In the genomic region with DNA sequence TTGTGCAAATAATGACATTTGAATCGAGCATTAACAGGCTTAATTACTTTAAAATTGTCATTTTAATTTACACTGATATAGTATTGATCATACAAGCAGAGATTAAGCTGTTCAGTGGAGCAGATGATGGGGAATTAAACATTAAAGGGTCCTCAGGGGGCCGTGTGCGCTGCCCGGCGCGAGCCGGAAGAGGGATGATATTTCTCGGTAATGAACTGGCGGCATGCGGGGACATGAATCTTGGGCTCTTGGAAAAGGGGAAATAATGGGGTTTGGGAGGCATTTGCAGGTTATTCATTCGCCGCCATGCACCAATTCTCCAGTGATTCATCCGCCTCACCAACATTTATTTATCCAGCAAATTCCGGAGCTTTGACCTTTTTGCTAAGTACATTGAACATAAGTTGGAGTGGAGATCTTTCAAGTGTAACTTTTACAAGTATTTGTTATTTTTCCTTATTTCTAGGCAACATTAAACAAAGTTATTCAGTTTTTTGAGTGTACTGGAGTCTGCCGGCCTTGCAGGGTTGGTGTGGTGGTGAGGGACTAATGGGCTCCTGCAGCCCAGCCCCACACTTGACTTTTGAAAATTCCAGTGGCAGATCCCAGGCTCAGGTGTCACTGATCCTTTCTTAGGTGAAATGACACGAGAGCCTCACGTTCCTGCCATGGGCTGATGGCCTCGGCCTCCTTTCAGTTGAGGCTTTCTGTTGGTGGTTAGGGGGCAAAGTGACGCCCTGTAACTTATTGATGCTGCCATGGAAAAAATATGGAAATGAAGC, we compare ENCODE assay signal across 13 cellular contexts.
DNase-seq lines count a peak whose midpoint lies in the region; ATAC-seq and TF ChIP-seq lines count a peak whose summit lies in the region.
"Had no signal": no experiment of that assay in that cellular context is flagged by ENCODE, and none has a peak within 500 bp of the region (broad histone marks: within the 10 kb centered on the region; RNA-seq: fewer than 3 reads in every experiment).

No MANE protein-coding gene starts in this region.

- WGBS in mesenchymal stem cell = 53% methylated on average over 11 of the region's 19 CpGs

- TF ChIP-seq CTCF in choroid plexus epithelial cell (conservative IDR thresholded peaks at IDR 0.05; ENCODE audit: low read depth, low read length) = no peak

- no peak overlapping the region for H2BK15ac ChIP-seq in mesenchymal stem cell (ENCODE audit: low read depth, poor library complexity, severe bottlenecking)

- H2BK5ac ChIP-seq in mesenchymal stem cell (ENCODE audit: low read depth, low read length, poor library complexity, severe bottlenecking) = no peak overlapping the region

- peak overlapping the region in 1 of 2 experiments; percentile 45 for H2BK12ac ChIP-seq in mesenchymal stem cell (ENCODE audit: low read length in 2 of 2)

- H3K4me2 ChIP-seq in mesenchymal stem cell (ENCODE audit: low read length, poor library complexity, severe bottlenecking) = peak overlapping the region; percentile 60

- H3K23ac ChIP-seq in mesenchymal stem cell (ENCODE audit: low read length in 2 of 2) = no peak overlapping the region

- DNase-seq in AG08396 (ENCODE audit: low spot score) = peak; percentile 53
- DNase-seq in NCI-H1417 treated with DMSO at 0.1 percent for 48 hours (lab: John Stamatoyannopoulos, UW) = peak; percentile 5
- peak; percentile 79 for DNase-seq in choroid plexus epithelial cell (ENCODE audit: low read depth)
- DNase-seq in mesenchymal stem cell = peak; percentile 87
- DNase-seq in NCI-H774 (lab: John Stamatoyannopoulos, UW) = no peak
- DNase-seq in mucosa of gallbladder (ENCODE audit: low spot score) = no peak
- no peak for DNase-seq in SKM-1 (lab: John Stamatoyannopoulos, UW; ENCODE audit: unreplicated experiment)
- DNase-seq: activated CD4-positive, alpha-beta T cell treated with anti-CD3 and anti-CD28 coated beads for 1 hour; activated T-cell treated with anti-CD3 and anti-CD28 coated beads, Interleukin-2, amount 50 U/mL, for 4 hours; amygdala; NCI-H2029 had no signal

- H3K4me3 ChIP-seq in choroid plexus epithelial cell (ENCODE audit: low read depth, low read length) = peak overlapping the region; percentile 38
- peak overlapping the region in 1 of 2 experiments; percentile 59 for H3K4me3 ChIP-seq in mesenchymal stem cell (ENCODE audit: insufficient read depth in 1 of 2, low read depth in 1 of 2, low read length in 2 of 2)
- H3K4me3 ChIP-seq: K562 had no signal

- peaks cover 53% of the 10 kb centered on the region for H3K4me1 ChIP-seq in mesenchymal stem cell (ENCODE audit: control insufficient read depth, insufficient read depth, low read depth, low read length)

- no peak overlapping the region for H3K14ac ChIP-seq in mesenchymal stem cell (ENCODE audit: low read length in 2 of 2)

- H4K91ac ChIP-seq in mesenchymal stem cell (ENCODE audit: low read length) = peak overlapping the region; percentile 70

- no peak for ATAC-seq in HG03139 (IDR thresholded peaks at IDR 0.05; ENCODE audit: unreplicated experiment)
- ATAC-seq: activated T-cell treated with anti-CD3 and anti-CD28 coated beads, Interleukin-2, amount 50 U/mL, for 4 hours; K562 had no signal

- peak overlapping the region; percentile 78 for H3K9ac ChIP-seq in mesenchymal stem cell (ENCODE audit: low read length)

- no peaks in the 10 kb centered on the region for H3K9me3 ChIP-seq in mesenchymal stem cell (ENCODE audit: control insufficient read depth, low read length)

- H3K79me1 ChIP-seq in mesenchymal stem cell (replicated peaks; ENCODE audit: low read length, poor library complexity, severe bottlenecking) = peaks cover 27% of the 10 kb centered on the region

- H4K8ac ChIP-seq in mesenchymal stem cell (ENCODE audit: low read length) = peak overlapping the region; percentile 79

- H3K4ac ChIP-seq in mesenchymal stem cell (ENCODE audit: low read depth in 1 of 2, low read length in 2 of 2) = no peak overlapping the region

- H2AK5ac ChIP-seq in mesenchymal stem cell (ENCODE audit: low read length, severe bottlenecking) = no peak overlapping the region

- peaks cover 4 to 12% of the 10 kb centered on the region in 2 experiments for H3K36me3 ChIP-seq in mesenchymal stem cell (ENCODE audit: control insufficient read depth in 1 of 2, insufficient read depth in 2 of 2, low read depth in 1 of 2, low read length in 2 of 2)

- no peak overlapping the region for H2BK120ac ChIP-seq in mesenchymal stem cell (ENCODE audit: low read depth, low read length)

- H3K27ac ChIP-seq in mesenchymal stem cell (ENCODE audit: low read length, poor library complexity, severe bottlenecking) = peak overlapping the region; percentile 78

- H2AFZ ChIP-seq in mesenchymal stem cell (ENCODE audit: low read depth, low read length) = no peak overlapping the region

- peak overlapping the region; percentile 13 to 70 for H3K18ac ChIP-seq in mesenchymal stem cell (ENCODE audit: low read depth in 1 of 2, low read length in 2 of 2)

- H3K27me3 ChIP-seq in mesenchymal stem cell (ENCODE audit: control insufficient read depth in 1 of 2, insufficient read depth in 1 of 2, low read length in 2 of 2) = no peaks in the 10 kb centered on the region

Comparison
In these comparisons a context has a peak if more than half of its experiments do, and no peak if none do; other contexts are left out.
1. DNase-seq: peak in AG08396 (single experiment), NCI-H1417 treated with DMSO at 0.1 percent for 48 hours (single experiment), choroid plexus epithelial cell (single experiment) and mesenchymal stem cell (single experiment); none in NCI-H774 (single experiment), mucosa of gallbladder (single experiment) and SKM-1 (single experiment).